19 cellular contexts compared by ENCODE assay signal in genomic region chr2:238567067-238567855, GRCh38.
"Had no signal": no experiment of that assay in that cellular context is flagged by ENCODE, and none has a peak within 500 bp of the region (broad histone marks: within the 10 kb centered on the region; RNA-seq: fewer than 3 reads in every experiment).

No MANE protein-coding gene starts in this region.

- ATAC-seq: activated T-cell treated with anti-CD3 and anti-CD28 coated beads, Interleukin-2, amount 50 U/mL, for 4 hours; body of pancreas; right lobe of liver; WTC11 had no signal

- H3K27ac ChIP-seq: body of pancreas, cardiac muscle cell, right lobe of liver, skin epidermis had no signal

- H3K4me1 ChIP-seq: body of pancreas, right lobe of liver had no signal

- H3K9me3 ChIP-seq: body of pancreas, right lobe of liver had no signal

- H3K36me3 ChIP-seq: cardiac muscle cell, right lobe of liver had no signal

- DNase-seq: activated CD4-positive, alpha-beta T cell treated with anti-CD3 and anti-CD28 coated beads, Interleukin-2, amount 50 U/mL, for 48 hours; activated CD8-positive, alpha-beta memory T cell treated with anti-CD3 and anti-CD28 coated beads, Interleukin-2, amount 50 U/mL, for 48 hours; activated T-cell treated with anti-CD3 and anti-CD28 coated beads, Interleukin-2, amount 50 U/mL, for 4 hours; anterior cingulate cortex; body of pancreas; dermis blood vessel endothelial cell; effector CD8-positive, alpha-beta T cell; erythroblast; foreskin fibroblast; mesenchymal stem cell; nephron progenitor cell; occipital lobe; stimulated activated CD4-positive, alpha-beta T cell treated with anti-CD3 and anti-CD28 coated beads, Interleukin-15, amount 100 ng/mL, for 24 hours; stimulated activated naive CD4-positive, alpha-beta T cell treated with Interleukin-2 at 50 U/mL for 16 hours; T-helper 9 cell had no signal

- H3K4me3 ChIP-seq: body of pancreas, cardiac muscle cell, right lobe of liver, skin epidermis had no signal

- H3K27me3 ChIP-seq: body of pancreas, cardiac muscle cell, right lobe of liver had no signal
